In genomic region chr20:51013577-51014330, GRCh38 we compare ENCODE assay signal across 2 cellular contexts.
TF ChIP-seq lines count a peak whose summit lies in the region.

No MANE protein-coding gene starts in this region.

TF ChIP-seq in H1, 55 proteins besides CTCF, POLR2A, EP300 and RAD21 (continued from another document):
- TF ChIP-seq CHD2 (IDR thresholded peaks at IDR 0.05; ENCODE audit: low read length): no peak
- no peak for TF ChIP-seq CBX8 (IDR thresholded peaks at IDR 0.05; ENCODE audit: borderline replicate concordance, low read depth, low read length)
- no peak for TF ChIP-seq ZNF274 (IDR thresholded peaks at IDR 0.05; ENCODE audit: borderline replicate concordance, extremely low read depth, low read length)

TF ChIP-seq in neural cell, 6 proteins besides CTCF, POLR2A, EP300 and RAD21 (continued from another document):
- no peak for TF ChIP-seq SMC3 (conservative IDR thresholded peaks at IDR 0.05; ENCODE audit: poor library complexity)
- no peak for TF ChIP-seq MXI1 (conservative IDR thresholded peaks at IDR 0.05; ENCODE audit: poor library complexity, severe bottlenecking)
- no peak for TF ChIP-seq REST (IDR thresholded peaks at IDR 0.05; ENCODE audit: borderline replicate concordance)
- no peak for TF ChIP-seq POLR2AphosphoS5 (IDR thresholded peaks at IDR 0.05)
- no peak for TF ChIP-seq TAF1 (IDR thresholded peaks at IDR 0.05; ENCODE audit: low read depth)
